ENCODE assay signal across 8 cellular contexts in the genomic region with DNA sequence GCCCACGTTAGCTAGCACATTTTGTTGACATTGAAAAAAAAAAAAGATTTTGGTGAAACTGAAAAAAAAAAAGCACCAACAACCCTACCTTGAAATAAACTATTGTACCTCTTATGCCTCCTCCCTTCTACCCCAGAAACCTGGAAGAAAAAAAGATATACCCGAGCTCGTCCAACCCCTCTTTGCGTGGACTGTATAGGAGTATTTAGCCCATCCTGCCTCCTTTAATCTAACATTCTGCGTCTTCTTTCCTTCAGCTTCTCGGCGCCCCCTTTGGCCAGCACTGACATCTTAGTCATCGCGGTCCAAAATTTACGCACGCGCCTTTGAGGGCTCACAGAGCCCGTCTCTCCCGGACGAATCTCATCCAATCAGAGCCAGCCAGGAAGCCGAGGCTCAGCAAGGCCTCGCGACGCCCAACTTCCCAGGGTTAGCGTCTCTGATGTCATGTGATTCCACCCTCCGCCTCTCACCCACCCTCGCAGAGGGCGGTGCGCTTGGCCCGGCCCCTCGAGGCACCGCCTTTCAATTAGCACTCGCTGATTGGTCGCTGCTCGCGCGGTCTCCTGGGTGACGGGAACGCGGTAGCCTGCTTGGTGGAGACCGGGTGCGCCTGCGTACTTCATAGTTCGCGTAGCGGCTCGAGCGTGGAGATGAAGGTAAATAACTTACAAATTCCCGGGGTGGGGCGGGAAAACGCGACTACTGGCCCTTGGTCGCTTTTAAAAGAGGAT. TPM values are rescaled to one million over a fixed set of nuclear protein-coding genes. Genes with fewer than 3 reads are reported as not detected.
DNase-seq lines count a peak whose midpoint lies in the region; ATAC-seq and TF ChIP-seq lines count a peak whose summit lies in the region.

A gene (plus strand): TSS at position 625 of the 734 bp plus-strand sequence. CDS start 29 bp downstream, at position 654.

- peak within 1 kb of the TSS; percentile 71 to 87 for H3K4me3 ChIP-seq in ascending aorta
- H3K4me3 ChIP-seq in right cardiac atrium (ENCODE audit: low read length) = peak within 1 kb of the TSS; percentile 61
- peak within 1 kb of the TSS; percentile 60 to 87 for H3K4me3 ChIP-seq in vagina

- peak within 1 kb of the TSS; percentile 41 to 66 for H3K27ac ChIP-seq in ascending aorta
- H3K27ac ChIP-seq in right cardiac atrium (ENCODE audit: low read length) = peak within 1 kb of the TSS; percentile 37
- peak within 1 kb of the TSS; percentile 58 for H3K27ac ChIP-seq in vagina

- ATAC-seq in HG02885 (IDR thresholded peaks at IDR 0.05; ENCODE audit: poor library complexity, unreplicated experiment) = peak; percentile 99
- peak; percentile 96 for ATAC-seq in T-helper 17 cell
- ATAC-seq in right cardiac atrium = peak; percentile 100

- TF ChIP-seq POLR2A in GM15510 (IDR thresholded peaks at IDR 0.05; ENCODE audit: borderline replicate concordance, extremely low read depth, insufficient read length) (peak; percentile 42), vagina (IDR thresholded peaks at IDR 0.05) (peak in 1 of 2 donors; percentile 13)

- H3K27me3 ChIP-seq in ascending aorta = no peaks in the 10 kb centered on the region
- no peaks in the 10 kb centered on the region for H3K27me3 ChIP-seq in right cardiac atrium (ENCODE audit: control insufficient read depth, insufficient read depth)
- H3K27me3 ChIP-seq in vagina = no peaks in the 10 kb centered on the region

- no peak within 1 kb of the TSS for H3K27ac Mint-ChIP-seq in T-helper 17 cell

- TF ChIP-seq CTCF in ascending aorta (IDR thresholded peaks at IDR 0.05) (peak; percentile 28 to 59 (median 40)), vagina (IDR thresholded peaks at IDR 0.05) (peak in 1 of 3 experiments; percentile 38)

- H3K36me3 ChIP-seq in ascending aorta (peaks cover 1 to 6% of the 10 kb centered on the region in 2 donors), vagina (no peaks in the 10 kb centered on the region)

- DNase-seq in NCI-H1694 treated with DMSO at 0.1 percent for 48 hours (lab: John Stamatoyannopoulos, UW) (peak; percentile 97), T-helper 17 cell (peak; percentile 96 to 98 (median 97)), ascending aorta (ENCODE audit: low spot score in 2 of 2) (peak; percentile 97 to 99), right cardiac atrium (peak; percentile 99 to 100 (median 99)), pulmonary artery endothelial cell (ENCODE audit: low read depth, low spot score) (peak; percentile 98), vagina (ENCODE audit: extremely low spot score in 2 of 2) (peak; percentile 98 to 100)

- H3K4me1 ChIP-seq in ascending aorta (peaks cover 0 to 4% of the 10 kb centered on the region in 2 donors), right cardiac atrium (ENCODE audit: control insufficient read depth, insufficient read depth, low read length) (no peaks in the 10 kb centered on the region), vagina (peaks cover 16% of the 10 kb centered on the region)

- H3K27me3 Mint-ChIP-seq in T-helper 17 cell = peaks cover 7% of the 10 kb centered on the region

- H3K9me3 ChIP-seq in T-helper 17 cell (ENCODE audit: control insufficient read depth, low read length, poor library complexity, severe bottlenecking) (no peaks in the 10 kb centered on the region), ascending aorta (no peaks in the 10 kb centered on the region), right cardiac atrium (ENCODE audit: control insufficient read depth, low read length) (no peaks in the 10 kb centered on the region), vagina (no peaks in the 10 kb centered on the region)

- intact Hi-C loops in ascending aorta (cut with DNase I) (loop anchor here (1.0 to 10.0 kb wide), 7 partner anchors 74 to 1497 kb away; a partner anchor contains a TSS), right cardiac atrium (cut with DNase I) (no loop called here), vagina (cut with DNase I) (no loop called here)

- no peaks in the 10 kb centered on the region for H3K4me1 Mint-ChIP-seq in T-helper 17 cell

- WGBS in right cardiac atrium = under 1% methylated on average over 48 of the region's 48 CpGs

- no peak within 1 kb of the TSS for H3K4me3 Mint-ChIP-seq in T-helper 17 cell

- no peaks in the 10 kb centered on the region for H3K36me3 Mint-ChIP-seq in T-helper 17 cell (ENCODE audit: low read depth)

RNA-seq across cellular contexts. Expression of the gene that starts here (rescaled TPM):
- total RNA-seq in T-helper 17 cell = 10 to 100 TPM; 14.1 to 15.5 TPM
- 28.3 TPM for total RNA-seq in ascending aorta
- 10 to 100 TPM; 10.9 to 18.0 (median 13.6) TPM for total RNA-seq in right cardiac atrium
- polyA plus RNA-seq in right cardiac atrium = 9.6 TPM
- total RNA-seq in pulmonary artery endothelial cell = 15.4 and 23.8 TPM in 2 replicates
- total RNA-seq in vagina = 47.1 TPM

Comparison
In these comparisons a context has a peak if more than half of its experiments do, and no peak if none do; other contexts are left out.
1. Peak in every context shown above with its lines: DNase-seq, ATAC-seq, H3K4me3 ChIP-seq and H3K27ac ChIP-seq.